Comparison of ENCODE assay signal across 1 cellular context in genomic region chr1:241156231-241156965, GRCh38.
A peak's percentile ranks its signal among the peaks of the same experiment; 100 is the strongest.
TF ChIP-seq lines count a peak whose summit lies in the region.

No MANE protein-coding gene starts in this region.

TF ChIP-seq in liver, 16 proteins besides CTCF, POLR2A, EP300 and RAD21 (continued from another document):
- TF ChIP-seq REST (IDR thresholded peaks at IDR 0.05): no peak
- no peak for TF ChIP-seq FOXA1 (IDR thresholded peaks at IDR 0.05)
- TF ChIP-seq JUND (IDR thresholded peaks at IDR 0.05): peak; percentile 95 to 99
